In genomic region chr1:223717695-223718363, GRCh38 we compare ENCODE assay signal across 11 cellular contexts. TPM values are rescaled to one million over a fixed set of nuclear protein-coding genes. Genes with fewer than 3 reads are reported as not detected.
DNase-seq lines count a peak whose midpoint lies in the region; ATAC-seq and TF ChIP-seq lines count a peak whose summit lies in the region.
"Had no signal": no experiment of that assay in that cellular context is flagged by ENCODE, and none has a peak within 500 bp of the region (broad histone marks: within the 10 kb centered on the region; RNA-seq: fewer than 3 reads in every experiment).

No MANE protein-coding gene starts in this region.

- H3K27me3 ChIP-seq in WERI-Rb-1 (ENCODE audit: insufficient read depth, low read depth, severe bottlenecking), result no peaks in the 10 kb centered on the region

- H3K4me3 ChIP-seq in WERI-Rb-1 (ENCODE audit: low read depth, low read length), result no peak overlapping the region
- H3K4me3 ChIP-seq: thoracic aorta had no signal

- intact Hi-C loops in activated B cell treated with CpG ODN at 0.5 μM for 24 hours (cut with micrococcal nuclease), result no loop called here
- intact Hi-C loops in head of caudate nucleus (cut with DNase I), result no loop called here

- peak; percentile 32 for DNase-seq in stimulated activated CD4-positive, alpha-beta T cell treated with anti-CD3 and anti-CD28 coated beads, Interleukin-4, amount 100 ng/mL, for 24 hours
- DNase-seq in stimulated activated CD4-positive, alpha-beta T cell treated with anti-CD3 and anti-CD28 coated beads, Interleukin-2, amount 100 ng/mL, for 24 hours, result no peak
- DNase-seq in activated B cell treated with CpG ODN at 0.5 μM for 24 hours, result no peak
- no peak for DNase-seq in immature natural killer cell
- no peak for DNase-seq in WERI-Rb-1
- no peak for DNase-seq in head of caudate nucleus
- no peak for DNase-seq in NCI-H1930 (lab: John Stamatoyannopoulos, UW)
- DNase-seq: NCI-H2107 had no signal

- no peak for TF ChIP-seq CTCF in activated B cell treated with CpG ODN at 0.5 μM for 24 hours (IDR thresholded peaks at IDR 0.05)
- no peak for TF ChIP-seq CTCF in WERI-Rb-1 (IDR thresholded peaks at IDR 0.05; ENCODE audit: low read depth, low read length)

- POLR2A ChIA-PET in activated B cell treated with CpG ODN at 0.5 μM for 24 hours (lab: Charles Lee), result interaction anchor here (0.6 to 1.5 kb wide), 2 partner anchors 9 to 911 kb away, joined by 3 to 6 read pairs; no protein-coding TSS in a partner anchor

- peak; percentile 58 for ATAC-seq in activated B cell treated with CpG ODN at 0.5 μM for 24 hours (ENCODE audit: low read depth)
- ATAC-seq in HG03565 (IDR thresholded peaks at IDR 0.05; ENCODE audit: unreplicated experiment), result no peak

- peak overlapping the region; percentile 90 for H3K27ac Mint-ChIP-seq in activated B cell treated with CpG ODN at 0.5 μM for 24 hours
- H3K27ac Mint-ChIP-seq in immature natural killer cell, result peak overlapping the region; percentile 90 to 98 (median 94)

- H3K4me1 Mint-ChIP-seq in activated B cell treated with CpG ODN at 0.5 μM for 24 hours (peaks cover 63% of the 10 kb centered on the region), immature natural killer cell (peaks cover 87 to 93% of the 10 kb centered on the region in 2 donors)

- H3K27ac ChIP-seq in WERI-Rb-1, result no peak overlapping the region
- H3K27ac ChIP-seq: C4-2B had no signal

- H3K27me3 Mint-ChIP-seq in activated B cell treated with CpG ODN at 0.5 μM for 24 hours (no peaks in the 10 kb centered on the region), immature natural killer cell (ENCODE audit: low read depth in 3 of 3) (peaks cover 5 to 10% (median 6%) of the 10 kb centered on the region in 3 donors)

- H3K4me3 Mint-ChIP-seq in activated B cell treated with CpG ODN at 0.5 μM for 24 hours (no peak overlapping the region), immature natural killer cell (peak overlapping the region; percentile 34 to 80 (median 79))

- CTCF ChIA-PET in activated B cell treated with CpG ODN at 0.5 μM for 24 hours (lab: Charles Lee), result interaction anchor here (0.9 to 1.9 kb wide), 3 partner anchors 9 to 32 kb away, joined by 3 to 6 read pairs (median 3); no protein-coding TSS in a partner anchor

- H3K9me3 ChIP-seq in WERI-Rb-1 (ENCODE audit: severe bottlenecking), result no peaks in the 10 kb centered on the region
- H3K9me3 ChIP-seq: thoracic aorta had no signal

- H3K9me3 Mint-ChIP-seq in activated B cell treated with CpG ODN at 0.5 μM for 24 hours (no peaks in the 10 kb centered on the region), immature natural killer cell (no peaks in the 10 kb centered on the region)

- H3K36me3 ChIP-seq in WERI-Rb-1, result no peaks in the 10 kb centered on the region

- H3K36me3 Mint-ChIP-seq in activated B cell treated with CpG ODN at 0.5 μM for 24 hours (ENCODE audit: low read depth) (peaks cover 32% of the 10 kb centered on the region), immature natural killer cell (peaks cover 18 to 37% (median 26%) of the 10 kb centered on the region in 3 donors)

RNA-seq across cellular contexts. Expression of gene CAPN2, which starts 5.5 kb away (rescaled TPM):
- total RNA-seq in activated B cell treated with CpG ODN at 0.5 μM for 24 hours, result 50.7 and 62.6 TPM in 2 replicates
- polyA plus RNA-seq in immature natural killer cell, result 100 to 1,000 TPM; 126 to 232 (median 141) TPM

RNA-seq across cellular contexts. Expression of gene CAPN8, which starts 52.3 kb away (rescaled TPM):
- not detected in 2 replicates for total RNA-seq in activated B cell treated with CpG ODN at 0.5 μM for 24 hours
- under 1 TPM in 1 of 3 donors, not detected in 2; 0.09 TPM for polyA plus RNA-seq in immature natural killer cell
